Comparison of ENCODE assay signal across 1 cellular context in the genomic region with DNA sequence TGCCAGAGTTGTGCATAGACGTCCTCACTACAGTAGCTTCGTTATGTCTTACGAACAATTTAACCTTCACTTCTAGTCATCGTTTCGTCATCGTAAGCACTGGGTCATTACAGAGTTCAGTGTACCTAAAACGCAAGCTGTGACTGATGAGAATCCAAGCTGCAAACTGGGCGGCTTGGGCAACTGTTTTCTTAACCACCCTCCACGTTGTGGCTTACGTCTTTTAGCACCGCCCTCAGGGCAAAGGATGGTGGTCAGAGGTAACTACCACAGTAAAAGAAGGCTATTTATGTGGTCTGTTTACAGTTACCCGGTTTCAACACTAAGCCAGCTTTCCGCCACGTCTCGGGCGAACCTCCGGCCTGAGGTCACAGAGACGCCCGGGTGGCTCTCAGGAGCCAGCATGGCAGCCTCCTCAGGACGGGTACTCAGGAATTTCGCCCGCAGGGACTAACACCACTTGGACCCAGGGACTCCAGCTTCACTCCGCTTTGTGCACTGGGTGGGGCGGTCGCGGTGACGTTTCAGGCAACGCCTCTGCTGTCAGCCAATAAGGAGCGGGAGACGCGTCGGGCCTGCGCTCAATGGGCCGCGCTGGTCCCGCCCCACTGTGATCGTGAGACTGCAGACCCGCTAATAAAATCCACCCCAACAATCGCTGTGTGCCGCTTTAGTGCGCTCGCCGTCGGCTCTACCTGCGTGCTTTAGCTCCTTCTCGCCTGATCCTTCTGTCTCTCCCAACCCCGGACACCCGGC.
TF ChIP-seq lines count a peak whose summit lies in the region.

TSS of gene CTH (plus strand) at position 665 of the 756 bp plus-strand sequence. CDS start 148 bp downstream, outside the sequence.

TF ChIP-seq in HepG2, 621 proteins besides CTCF, POLR2A, EP300 and RAD21 (continued from another document and continues in another):
- TF ChIP-seq PRDM4 (CRISPR knock-in tag; IDR thresholded peaks at IDR 0.05; ENCODE audit: borderline replicate concordance) (peak; percentile 18; the same call in 1 of the 2 replicates), SNAPC2 (CRISPR knock-in tag; IDR thresholded peaks at IDR 0.05) (no peak), JUND (CRISPR knock-in tag; IDR thresholded peaks at IDR 0.05) (peak; percentile 9; the same call in 1 of the 2 replicates), ZSCAN20 (CRISPR knock-in tag; IDR thresholded peaks at IDR 0.05; ENCODE audit: borderline replicate concordance) (peak; percentile 44; the same call in 1 of the 2 replicates), ZNF891 (CRISPR knock-in tag; IDR thresholded peaks at IDR 0.05) (peak; percentile 68; the same call in 1 of the 2 replicates), ZGPAT (CRISPR knock-in tag; IDR thresholded peaks at IDR 0.05) (peak; percentile 85), POLR2AphosphoS2 (IDR thresholded peaks at IDR 0.05; ENCODE audit: low read depth, low read length) (no peak), SETDB1 (CRISPR knock-in tag; IDR thresholded peaks at IDR 0.05; ENCODE audit: borderline replicate concordance) (peak; percentile 67; the same call in 1 of the 2 replicates), PCBP2 (optimal IDR thresholded peaks at IDR 0.05; ENCODE audit: low read depth, low read length, poor library complexity, severe bottlenecking) (no peak), ZNF343 (CRISPR knock-in tag; IDR thresholded peaks at IDR 0.05) (no peak), STAT5B (CRISPR knock-in tag; IDR thresholded peaks at IDR 0.05) (no peak), ZNF709 (CRISPR knock-in tag; IDR thresholded peaks at IDR 0.05) (peak; percentile 24; the same call in 1 of the 2 replicates), ZNF615 (CRISPR knock-in tag; IDR thresholded peaks at IDR 0.05; ENCODE audit: borderline replicate concordance) (no peak), CCDC6 (CRISPR knock-in tag; IDR thresholded peaks at IDR 0.05) (no peak), ATAD3A (CRISPR knock-in tag; IDR thresholded peaks at IDR 0.05) (no peak), SAFB2 (CRISPR knock-in tag; IDR thresholded peaks at IDR 0.05; ENCODE audit: borderline replicate concordance, low read depth) (peak; percentile 47; the same call in 1 of the 2 replicates), ZNF20 (CRISPR knock-in tag; IDR thresholded peaks at IDR 0.05) (0 out of 2 replicates have a peak, but pooled peaks have one; percentile 87), KLF12 (CRISPR knock-in tag; IDR thresholded peaks at IDR 0.05; ENCODE audit: borderline replicate concordance) (peak; percentile 77; the same call in 1 of the 2 replicates), NCOR1 (IDR thresholded peaks at IDR 0.05; ENCODE audit: borderline replicate concordance, low read length) (no peak), ZNF33B (CRISPR knock-in tag; IDR thresholded peaks at IDR 0.05) (peak; percentile 51; the same call in 1 of the 2 replicates), ZNF598 (CRISPR knock-in tag; IDR thresholded peaks at IDR 0.05; ENCODE audit: borderline replicate concordance) (peak; percentile 94; the same call in 1 of the 2 replicates), ZNF550 (CRISPR knock-in tag; IDR thresholded peaks at IDR 0.05; ENCODE audit: borderline replicate concordance) (peak; percentile 64; the same call in 1 of the 2 replicates), KLF15 (CRISPR knock-in tag; IDR thresholded peaks at IDR 0.05; ENCODE audit: borderline replicate concordance) (peak; percentile 93; the same call in 1 of the 2 replicates), ZNF749 (CRISPR knock-in tag; IDR thresholded peaks at IDR 0.05; ENCODE audit: borderline replicate concordance) (no peak), ZC3H13 (CRISPR knock-in tag; IDR thresholded peaks at IDR 0.05) (no peak), BCL6 (CRISPR knock-in tag; IDR thresholded peaks at IDR 0.05) (no peak), ZNF75D (CRISPR knock-in tag; IDR thresholded peaks at IDR 0.05; ENCODE audit: borderline replicate concordance) (no peak), CEBPG (CRISPR knock-in tag; IDR thresholded peaks at IDR 0.05) (peak; percentile 64), HNF1B (CRISPR knock-in tag; IDR thresholded peaks at IDR 0.05) (peak; percentile 85), ZNF251 (CRISPR knock-in tag; IDR thresholded peaks at IDR 0.05) (no peak), HES4 (CRISPR knock-in tag; IDR thresholded peaks at IDR 0.05; ENCODE audit: borderline replicate concordance) (no peak), GPN1 (CRISPR knock-in tag; IDR thresholded peaks at IDR 0.05; ENCODE audit: borderline replicate concordance) (no peak), HDAC1 (CRISPR knock-in tag; IDR thresholded peaks at IDR 0.05) (peak; percentile 57; the same call in 1 of the 2 replicates), FIP1L1 (IDR thresholded peaks at IDR 0.05; ENCODE audit: borderline replicate concordance, insufficient read depth, low read depth, low read length) (no peak), YEATS2 (CRISPR knock-in tag; IDR thresholded peaks at IDR 0.05; ENCODE audit: borderline replicate concordance) (peak; percentile 72; the same call in 1 of the 2 replicates), CC2D1A (CRISPR knock-in tag; IDR thresholded peaks at IDR 0.05) (peak; percentile 75; the same call in 1 of the 2 replicates)
- TF ChIP-seq, protein P1, sequence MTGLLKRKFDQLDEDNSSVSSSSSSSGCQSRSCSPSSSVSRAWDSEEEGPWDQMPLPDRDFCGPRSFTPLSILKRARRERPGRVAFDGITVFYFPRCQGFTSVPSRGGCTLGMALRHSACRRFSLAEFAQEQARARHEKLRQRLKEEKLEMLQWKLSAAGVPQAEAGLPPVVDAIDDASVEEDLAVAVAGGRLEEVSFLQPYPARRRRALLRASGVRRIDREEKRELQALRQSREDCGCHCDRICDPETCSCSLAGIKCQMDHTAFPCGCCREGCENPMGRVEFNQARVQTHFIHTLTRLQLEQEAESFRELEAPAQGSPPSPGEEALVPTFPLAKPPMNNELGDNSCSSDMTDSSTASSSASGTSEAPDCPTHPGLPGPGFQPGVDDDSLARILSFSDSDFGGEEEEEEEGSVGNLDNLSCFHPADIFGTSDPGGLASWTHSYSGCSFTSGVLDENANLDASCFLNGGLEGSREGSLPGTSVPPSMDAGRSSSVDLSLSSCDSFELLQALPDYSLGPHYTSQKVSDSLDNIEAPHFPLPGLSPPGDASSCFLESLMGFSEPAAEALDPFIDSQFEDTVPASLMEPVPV (CRISPR knock-in tag; IDR thresholded peaks at IDR 0.05): no peak
- TF ChIP-seq, protein P2, sequence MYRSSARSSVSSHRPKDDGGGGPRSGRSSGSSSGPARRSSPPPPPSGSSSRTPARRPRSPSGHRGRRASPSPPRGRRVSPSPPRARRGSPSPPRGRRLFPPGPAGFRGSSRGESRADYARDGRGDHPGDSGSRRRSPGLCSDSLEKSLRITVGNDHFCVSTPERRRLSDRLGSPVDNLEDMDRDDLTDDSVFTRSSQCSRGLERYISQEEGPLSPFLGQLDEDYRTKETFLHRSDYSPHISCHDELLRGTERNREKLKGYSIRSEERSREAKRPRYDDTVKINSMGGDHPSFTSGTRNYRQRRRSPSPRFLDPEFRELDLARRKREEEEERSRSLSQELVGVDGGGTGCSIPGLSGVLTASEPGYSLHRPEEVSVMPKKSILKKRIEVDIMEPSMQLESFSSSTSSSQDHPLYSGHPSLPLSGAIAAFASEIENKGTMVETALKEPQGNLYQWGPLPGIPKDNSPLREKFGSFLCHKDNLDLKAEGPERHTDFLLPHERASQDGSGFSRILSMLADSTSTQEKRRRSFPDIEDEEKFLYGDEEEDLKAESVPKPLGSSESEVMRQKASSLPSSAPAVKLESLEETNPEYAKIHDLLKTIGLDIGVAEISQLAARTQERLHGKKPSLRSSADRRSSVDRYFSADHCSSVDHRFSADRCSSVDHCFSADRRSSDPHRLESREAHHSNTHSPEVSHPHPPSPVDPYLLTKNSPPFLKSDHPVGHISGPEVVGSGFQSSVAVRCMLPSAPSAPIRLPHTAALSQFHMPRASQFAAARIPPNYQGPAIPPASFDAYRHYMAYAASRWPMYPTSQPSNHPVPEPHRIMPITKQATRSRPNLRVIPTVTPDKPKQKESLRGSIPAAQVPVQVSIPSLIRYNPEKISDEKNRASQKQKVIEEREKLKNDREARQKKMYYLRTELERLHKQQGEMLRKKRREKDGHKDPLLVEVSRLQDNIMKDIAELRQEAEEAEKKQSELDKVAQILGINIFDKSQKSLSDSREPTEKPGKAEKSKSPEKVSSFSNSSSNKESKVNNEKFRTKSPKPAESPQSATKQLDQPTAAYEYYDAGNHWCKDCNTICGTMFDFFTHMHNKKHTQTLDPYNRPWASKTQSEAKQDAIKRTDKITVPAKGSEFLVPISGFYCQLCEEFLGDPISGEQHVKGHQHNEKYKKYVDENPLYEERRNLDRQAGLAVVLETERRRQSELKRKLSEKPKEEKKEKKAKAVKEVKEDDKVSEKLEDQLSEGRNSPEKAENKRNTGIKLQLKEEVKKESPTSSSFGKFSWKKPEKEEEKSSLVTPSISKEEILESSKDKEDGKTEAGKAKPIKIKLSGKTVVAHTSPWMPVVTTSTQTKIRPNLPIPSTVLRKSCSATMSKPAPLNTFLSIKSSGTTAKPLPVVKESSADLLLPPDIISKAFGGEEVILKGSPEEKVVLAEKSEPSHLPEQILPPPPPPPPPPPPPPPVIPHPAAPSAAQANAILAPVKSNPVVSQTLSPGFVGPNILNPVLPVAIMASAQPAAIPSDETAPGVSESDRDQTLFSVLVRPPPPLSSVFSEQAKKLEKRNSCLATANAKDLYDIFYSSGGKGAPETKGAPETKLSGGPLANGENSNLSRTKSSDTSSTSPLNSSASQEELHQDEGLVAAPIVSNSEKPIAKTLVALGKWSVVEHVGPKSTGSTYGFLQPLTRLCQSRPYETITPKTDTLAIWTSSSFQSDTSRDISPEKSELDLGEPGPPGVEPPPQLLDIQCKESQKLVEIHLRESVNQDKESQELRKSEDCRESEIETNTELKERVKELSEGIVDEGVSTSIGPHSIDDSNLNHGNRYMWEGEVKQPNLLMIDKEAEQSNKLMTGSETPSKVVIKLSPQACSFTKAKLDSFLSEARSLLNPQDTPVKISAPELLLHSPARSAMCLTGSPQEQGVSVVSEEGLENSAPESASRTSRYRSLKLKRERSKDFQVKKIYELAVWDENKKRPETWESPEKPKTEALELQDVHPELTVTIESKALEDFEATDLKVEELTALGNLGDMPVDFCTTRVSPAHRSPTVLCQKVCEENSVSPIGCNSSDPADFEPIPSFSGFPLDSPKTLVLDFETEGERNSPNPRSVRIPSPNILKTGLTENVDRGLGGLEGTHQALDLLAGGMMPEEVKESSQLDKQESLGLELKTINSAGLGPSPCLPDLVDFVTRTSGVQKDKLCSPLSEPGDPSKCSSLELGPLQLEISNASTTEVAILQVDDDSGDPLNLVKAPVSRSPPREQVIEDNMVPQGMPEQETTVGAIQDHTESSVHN (CRISPR knock-in tag; IDR thresholded peaks at IDR 0.05): no peak
- TF ChIP-seq, protein P3, sequence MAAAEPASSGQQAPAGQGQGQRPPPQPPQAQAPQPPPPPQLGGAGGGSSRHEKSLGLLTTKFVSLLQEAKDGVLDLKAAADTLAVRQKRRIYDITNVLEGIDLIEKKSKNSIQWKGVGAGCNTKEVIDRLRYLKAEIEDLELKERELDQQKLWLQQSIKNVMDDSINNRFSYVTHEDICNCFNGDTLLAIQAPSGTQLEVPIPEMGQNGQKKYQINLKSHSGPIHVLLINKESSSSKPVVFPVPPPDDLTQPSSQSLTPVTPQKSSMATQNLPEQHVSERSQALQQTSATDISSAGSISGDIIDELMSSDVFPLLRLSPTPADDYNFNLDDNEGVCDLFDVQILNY (CRISPR knock-in tag; conservative IDR thresholded peaks at IDR 0.05): no peak
- TF ChIP-seq, protein P4, sequence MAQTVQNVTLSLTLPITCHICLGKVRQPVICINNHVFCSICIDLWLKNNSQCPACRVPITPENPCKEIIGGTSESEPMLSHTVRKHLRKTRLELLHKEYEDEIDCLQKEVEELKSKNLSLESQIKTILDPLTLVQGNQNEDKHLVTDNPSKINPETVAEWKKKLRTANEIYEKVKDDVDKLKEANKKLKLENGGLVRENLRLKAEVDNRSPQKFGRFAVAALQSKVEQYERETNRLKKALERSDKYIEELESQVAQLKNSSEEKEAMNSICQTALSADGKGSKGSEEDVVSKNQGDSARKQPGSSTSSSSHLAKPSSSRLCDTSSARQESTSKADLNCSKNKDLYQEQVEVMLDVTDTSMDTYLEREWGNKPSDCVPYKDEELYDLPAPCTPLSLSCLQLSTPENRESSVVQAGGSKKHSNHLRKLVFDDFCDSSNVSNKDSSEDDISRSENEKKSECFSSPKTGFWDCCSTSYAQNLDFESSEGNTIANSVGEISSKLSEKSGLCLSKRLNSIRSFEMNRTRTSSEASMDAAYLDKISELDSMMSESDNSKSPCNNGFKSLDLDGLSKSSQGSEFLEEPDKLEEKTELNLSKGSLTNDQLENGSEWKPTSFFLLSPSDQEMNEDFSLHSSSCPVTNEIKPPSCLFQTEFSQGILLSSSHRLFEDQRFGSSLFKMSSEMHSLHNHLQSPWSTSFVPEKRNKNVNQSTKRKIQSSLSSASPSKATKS (CRISPR knock-in tag; IDR thresholded peaks at IDR 0.05): no peak
